ENCODE assay signal across 26 cellular contexts in genomic region chr19:32232449-32232848, GRCh38.
"Had no signal": no experiment of that assay in that cellular context is flagged by ENCODE, and none has a peak within 500 bp of the region (broad histone marks: within the 10 kb centered on the region; RNA-seq: fewer than 3 reads in every experiment).

No MANE protein-coding gene starts in this region.

- H3K36me3 ChIP-seq: left lung, pancreas, right lobe of liver, suprapubic skin, thoracic aorta, tibial artery, upper lobe of right lung had no signal

- H3K27me3 ChIP-seq: right lobe of liver had no signal

- H3K4me1 Mint-ChIP-seq: naive thymus-derived CD4-positive, alpha-beta T cell; stimulated activated naive B cell treated with anti-CD40 and anti-IgM and Interleukin-4, amounts not matched to agents 10 μg/mL and 1 μg/mL and 100 μg/mL, for 72 hours had no signal

- ATAC-seq: left colon; left lung; mucosa of descending colon; naive thymus-derived CD4-positive, alpha-beta T cell; natural killer cell treated with Interleukin-12 subunit alpha and Interleukin-12 subunit beta and Interleukin-15 and Interleukin-18, amount 100 ng/mL, for 72 hours; pancreas; psoas muscle; right lobe of liver; stimulated activated naive B cell treated with anti-CD40 and anti-IgM and Interleukin-4, amounts not matched to agents 10 μg/mL and 1 μg/mL and 100 μg/mL, for 72 hours; upper lobe of right lung had no signal

- H3K4me3 ChIP-seq: left lung, lung, mucosa of descending colon, pancreas, psoas muscle, right lobe of liver, skin epidermis, suprapubic skin, thoracic aorta, tibial artery, upper lobe of right lung had no signal

- H3K27ac Mint-ChIP-seq: natural killer cell treated with Interleukin-12 subunit alpha and Interleukin-12 subunit beta and Interleukin-15 and Interleukin-18, amount 100 ng/mL, for 72 hours; stimulated activated naive B cell treated with anti-CD40 and anti-IgM and Interleukin-4, amounts not matched to agents 10 μg/mL and 1 μg/mL and 100 μg/mL, for 72 hours; stimulated activated naive CD8-positive, alpha-beta T cell treated with anti-CD3 and anti-CD28 coated beads, Interleukin-15, Interleukin-2, amounts not matched to agents 100 ng/mL and 50 ng/mL, for 24 hours had no signal

- H3K9me3 ChIP-seq: left lung, mucosa of descending colon, pancreas, psoas muscle, right lobe of liver, suprapubic skin, thoracic aorta, tibial artery, upper lobe of right lung had no signal

- H3K9me3 Mint-ChIP-seq: naive thymus-derived CD4-positive, alpha-beta T cell; natural killer cell treated with Interleukin-12 subunit alpha and Interleukin-12 subunit beta and Interleukin-15 and Interleukin-18, amount 100 ng/mL, for 72 hours; stimulated activated naive B cell treated with anti-CD40 and anti-IgM and Interleukin-4, amounts not matched to agents 10 μg/mL and 1 μg/mL and 100 μg/mL, for 72 hours; stimulated activated naive CD8-positive, alpha-beta T cell treated with anti-CD3 and anti-CD28 coated beads, Interleukin-15, Interleukin-2, amounts not matched to agents 100 ng/mL and 50 ng/mL, for 24 hours had no signal

- H3K4me1 ChIP-seq: left lung, pancreas, psoas muscle, right lobe of liver, tibial artery, upper lobe of right lung had no signal

- H3K27ac ChIP-seq: left lung, pancreas, psoas muscle, right lobe of liver, skin epidermis, suprapubic skin, thoracic aorta, tibial artery, upper lobe of right lung had no signal

- H3K36me3 Mint-ChIP-seq: naive thymus-derived CD4-positive, alpha-beta T cell; natural killer cell treated with Interleukin-12 subunit alpha and Interleukin-12 subunit beta and Interleukin-15 and Interleukin-18, amount 100 ng/mL, for 72 hours; stimulated activated naive B cell treated with anti-CD40 and anti-IgM and Interleukin-4, amounts not matched to agents 10 μg/mL and 1 μg/mL and 100 μg/mL, for 72 hours had no signal

- H3K4me3 Mint-ChIP-seq: naive thymus-derived CD4-positive, alpha-beta T cell; natural killer cell treated with Interleukin-12 subunit alpha and Interleukin-12 subunit beta and Interleukin-15 and Interleukin-18, amount 100 ng/mL, for 72 hours; stimulated activated naive B cell treated with anti-CD40 and anti-IgM and Interleukin-4, amounts not matched to agents 10 μg/mL and 1 μg/mL and 100 μg/mL, for 72 hours; stimulated activated naive CD8-positive, alpha-beta T cell treated with anti-CD3 and anti-CD28 coated beads, Interleukin-15, Interleukin-2, amounts not matched to agents 100 ng/mL and 50 ng/mL, for 24 hours had no signal

- DNase-seq: hippocampal formation; kidney; left colon; left lung; mesendoderm; midbrain; mucosa of descending colon; naive thymus-derived CD4-positive, alpha-beta T cell; pancreas; posterior cingulate gyrus; psoas muscle; right lobe of liver; stimulated activated CD4-positive, alpha-beta T cell treated with anti-CD3 and anti-CD28 coated beads, Interleukin-12 subunit alpha, Interleukin-12 subunit beta, amount 100 ng/mL, for 4 hours; stimulated activated CD4-positive, alpha-beta T cell treated with anti-CD3 and anti-CD28 coated beads, Interleukin-15, amount 100 ng/mL, for 24 hours; stimulated activated CD4-positive, alpha-beta T cell treated with anti-CD3 and anti-CD28 coated beads, Interleukin-2, amount 100 ng/mL, for 24 hours; stimulated activated CD4-positive, alpha-beta T cell treated with anti-CD3 and anti-CD28 coated beads, Interleukin-4, amount 100 ng/mL, for 1 hour; stimulated activated naive B cell treated with anti-CD40 and anti-IgM and Interleukin-4, amounts not matched to agents 10 μg/mL and 1 μg/mL and 100 μg/mL, for 72 hours; tibial artery; trophoblast cell had no signal
